Comparison of ENCODE assay signal across 1 cellular context in the genomic region with DNA sequence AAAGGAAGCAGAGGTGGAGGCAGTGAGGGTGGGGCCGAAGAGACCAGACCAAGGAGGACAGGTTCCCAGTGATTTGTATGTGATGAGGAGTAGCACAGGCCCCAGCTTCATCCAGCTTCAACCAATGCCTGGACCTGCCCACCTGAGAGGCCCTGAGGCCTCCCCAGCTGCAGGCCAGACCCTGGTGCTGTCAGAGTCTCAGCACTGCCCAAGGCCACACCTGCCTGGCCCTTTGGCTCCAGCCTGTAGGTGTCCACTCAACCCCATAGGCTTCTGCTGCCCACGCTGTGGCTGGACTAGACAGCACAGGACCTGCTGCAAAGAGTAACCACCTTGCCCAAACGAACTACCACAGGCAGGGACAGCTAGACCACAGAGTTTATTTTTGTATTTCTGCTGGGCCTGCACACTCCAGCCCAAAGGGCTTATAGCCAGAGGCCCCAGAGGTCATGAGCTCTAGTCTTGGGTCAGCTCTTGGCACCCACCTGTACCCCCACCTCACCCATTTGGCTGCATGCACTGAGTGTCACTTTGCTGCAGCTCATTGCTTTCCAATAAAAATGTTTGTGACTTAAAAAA.
TF ChIP-seq lines count a peak whose summit lies in the region.

No MANE protein-coding gene starts in this region.

TF ChIP-seq in GM23338, 12 proteins besides CTCF, POLR2A, EP300 and RAD21 (continued from another document):
- TF ChIP-seq, protein P1, sequence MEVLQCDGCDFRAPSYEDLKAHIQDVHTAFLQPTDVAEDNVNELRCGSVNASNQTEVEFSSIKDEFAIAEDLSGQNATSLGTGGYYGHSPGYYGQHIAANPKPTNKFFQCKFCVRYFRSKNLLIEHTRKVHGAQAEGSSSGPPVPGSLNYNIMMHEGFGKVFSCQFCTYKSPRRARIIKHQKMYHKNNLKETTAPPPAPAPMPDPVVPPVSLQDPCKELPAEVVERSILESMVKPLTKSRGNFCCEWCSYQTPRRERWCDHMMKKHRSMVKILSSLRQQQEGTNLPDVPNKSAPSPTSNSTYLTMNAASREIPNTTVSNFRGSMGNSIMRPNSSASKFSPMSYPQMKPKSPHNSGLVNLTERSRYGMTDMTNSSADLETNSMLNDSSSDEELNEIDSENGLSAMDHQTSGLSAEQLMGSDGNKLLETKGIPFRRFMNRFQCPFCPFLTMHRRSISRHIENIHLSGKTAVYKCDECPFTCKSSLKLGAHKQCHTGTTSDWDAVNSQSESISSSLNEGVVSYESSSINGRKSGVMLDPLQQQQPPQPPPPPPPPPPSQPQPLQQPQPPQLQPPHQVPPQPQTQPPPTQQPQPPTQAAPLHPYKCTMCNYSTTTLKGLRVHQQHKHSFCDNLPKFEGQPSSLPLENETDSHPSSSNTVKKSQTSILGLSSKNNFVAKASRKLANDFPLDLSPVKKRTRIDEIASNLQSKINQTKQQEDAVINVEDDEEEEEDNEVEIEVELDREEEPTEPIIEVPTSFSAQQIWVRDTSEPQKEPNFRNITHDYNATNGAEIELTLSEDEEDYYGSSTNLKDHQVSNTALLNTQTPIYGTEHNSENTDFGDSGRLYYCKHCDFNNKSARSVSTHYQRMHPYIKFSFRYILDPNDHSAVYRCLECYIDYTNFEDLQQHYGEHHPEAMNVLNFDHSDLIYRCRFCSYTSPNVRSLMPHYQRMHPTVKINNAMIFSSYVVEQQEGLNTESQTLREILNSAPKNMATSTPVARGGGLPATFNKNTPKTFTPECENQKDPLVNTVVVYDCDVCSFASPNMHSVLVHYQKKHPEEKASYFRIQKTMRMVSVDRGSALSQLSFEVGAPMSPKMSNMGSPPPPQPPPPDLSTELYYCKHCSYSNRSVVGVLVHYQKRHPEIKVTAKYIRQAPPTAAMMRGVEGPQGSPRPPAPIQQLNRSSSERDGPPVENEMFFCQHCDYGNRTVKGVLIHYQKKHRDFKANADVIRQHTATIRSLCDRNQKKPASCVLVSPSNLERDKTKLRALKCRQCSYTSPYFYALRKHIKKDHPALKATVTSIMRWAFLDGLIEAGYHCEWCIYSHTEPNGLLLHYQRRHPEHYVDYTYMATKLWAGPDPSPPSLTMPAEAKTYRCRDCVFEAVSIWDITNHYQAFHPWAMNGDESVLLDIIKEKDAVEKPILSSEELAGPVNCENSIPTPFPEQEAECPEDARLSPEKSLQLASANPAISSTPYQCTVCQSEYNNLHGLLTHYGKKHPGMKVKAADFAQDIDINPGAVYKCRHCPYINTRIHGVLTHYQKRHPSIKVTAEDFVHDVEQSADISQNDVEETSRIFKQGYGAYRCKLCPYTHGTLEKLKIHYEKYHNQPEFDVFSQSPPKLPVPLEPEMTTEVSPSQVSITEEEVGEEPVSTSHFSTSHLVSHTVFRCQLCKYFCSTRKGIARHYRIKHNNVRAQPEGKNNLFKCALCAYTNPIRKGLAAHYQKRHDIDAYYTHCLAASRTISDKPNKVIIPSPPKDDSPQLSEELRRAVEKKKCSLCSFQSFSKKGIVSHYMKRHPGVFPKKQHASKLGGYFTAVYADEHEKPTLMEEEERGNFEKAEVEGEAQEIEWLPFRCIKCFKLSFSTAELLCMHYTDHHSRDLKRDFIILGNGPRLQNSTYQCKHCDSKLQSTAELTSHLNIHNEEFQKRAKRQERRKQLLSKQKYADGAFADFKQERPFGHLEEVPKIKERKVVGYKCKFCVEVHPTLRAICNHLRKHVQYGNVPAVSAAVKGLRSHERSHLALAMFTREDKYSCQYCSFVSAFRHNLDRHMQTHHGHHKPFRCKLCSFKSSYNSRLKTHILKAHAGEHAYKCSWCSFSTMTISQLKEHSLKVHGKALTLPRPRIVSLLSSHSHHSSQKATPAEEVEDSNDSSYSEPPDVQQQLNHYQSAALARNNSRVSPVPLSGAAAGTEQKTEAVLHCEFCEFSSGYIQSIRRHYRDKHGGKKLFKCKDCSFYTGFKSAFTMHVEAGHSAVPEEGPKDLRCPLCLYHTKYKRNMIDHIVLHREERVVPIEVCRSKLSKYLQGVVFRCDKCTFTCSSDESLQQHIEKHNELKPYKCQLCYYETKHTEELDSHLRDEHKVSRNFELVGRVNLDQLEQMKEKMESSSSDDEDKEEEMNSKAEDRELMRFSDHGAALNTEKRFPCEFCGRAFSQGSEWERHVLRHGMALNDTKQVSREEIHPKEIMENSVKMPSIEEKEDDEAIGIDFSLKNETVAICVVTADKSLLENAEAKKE (CRISPR knock-in tag; IDR thresholded peaks at IDR 0.05) = no peak
- TF ChIP-seq ZNF331 (CRISPR knock-in tag; IDR thresholded peaks at IDR 0.05; ENCODE audit: low read depth) = no peak
- no peak for TF ChIP-seq EZH2 (IDR thresholded peaks at IDR 0.05; ENCODE audit: low read depth, unreplicated experiment)
- no peak for TF ChIP-seq EZH2phosphoT487 (IDR thresholded peaks at IDR 0.05; ENCODE audit: unreplicated experiment)
- TF ChIP-seq, protein P2, sequence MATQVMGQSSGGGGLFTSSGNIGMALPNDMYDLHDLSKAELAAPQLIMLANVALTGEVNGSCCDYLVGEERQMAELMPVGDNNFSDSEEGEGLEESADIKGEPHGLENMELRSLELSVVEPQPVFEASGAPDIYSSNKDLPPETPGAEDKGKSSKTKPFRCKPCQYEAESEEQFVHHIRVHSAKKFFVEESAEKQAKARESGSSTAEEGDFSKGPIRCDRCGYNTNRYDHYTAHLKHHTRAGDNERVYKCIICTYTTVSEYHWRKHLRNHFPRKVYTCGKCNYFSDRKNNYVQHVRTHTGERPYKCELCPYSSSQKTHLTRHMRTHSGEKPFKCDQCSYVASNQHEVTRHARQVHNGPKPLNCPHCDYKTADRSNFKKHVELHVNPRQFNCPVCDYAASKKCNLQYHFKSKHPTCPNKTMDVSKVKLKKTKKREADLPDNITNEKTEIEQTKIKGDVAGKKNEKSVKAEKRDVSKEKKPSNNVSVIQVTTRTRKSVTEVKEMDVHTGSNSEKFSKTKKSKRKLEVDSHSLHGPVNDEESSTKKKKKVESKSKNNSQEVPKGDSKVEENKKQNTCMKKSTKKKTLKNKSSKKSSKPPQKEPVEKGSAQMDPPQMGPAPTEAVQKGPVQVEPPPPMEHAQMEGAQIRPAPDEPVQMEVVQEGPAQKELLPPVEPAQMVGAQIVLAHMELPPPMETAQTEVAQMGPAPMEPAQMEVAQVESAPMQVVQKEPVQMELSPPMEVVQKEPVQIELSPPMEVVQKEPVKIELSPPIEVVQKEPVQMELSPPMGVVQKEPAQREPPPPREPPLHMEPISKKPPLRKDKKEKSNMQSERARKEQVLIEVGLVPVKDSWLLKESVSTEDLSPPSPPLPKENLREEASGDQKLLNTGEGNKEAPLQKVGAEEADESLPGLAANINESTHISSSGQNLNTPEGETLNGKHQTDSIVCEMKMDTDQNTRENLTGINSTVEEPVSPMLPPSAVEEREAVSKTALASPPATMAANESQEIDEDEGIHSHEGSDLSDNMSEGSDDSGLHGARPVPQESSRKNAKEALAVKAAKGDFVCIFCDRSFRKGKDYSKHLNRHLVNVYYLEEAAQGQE (IDR thresholded peaks at IDR 0.05; ENCODE audit: unreplicated experiment) = no peak
- TF ChIP-seq, protein P3, sequence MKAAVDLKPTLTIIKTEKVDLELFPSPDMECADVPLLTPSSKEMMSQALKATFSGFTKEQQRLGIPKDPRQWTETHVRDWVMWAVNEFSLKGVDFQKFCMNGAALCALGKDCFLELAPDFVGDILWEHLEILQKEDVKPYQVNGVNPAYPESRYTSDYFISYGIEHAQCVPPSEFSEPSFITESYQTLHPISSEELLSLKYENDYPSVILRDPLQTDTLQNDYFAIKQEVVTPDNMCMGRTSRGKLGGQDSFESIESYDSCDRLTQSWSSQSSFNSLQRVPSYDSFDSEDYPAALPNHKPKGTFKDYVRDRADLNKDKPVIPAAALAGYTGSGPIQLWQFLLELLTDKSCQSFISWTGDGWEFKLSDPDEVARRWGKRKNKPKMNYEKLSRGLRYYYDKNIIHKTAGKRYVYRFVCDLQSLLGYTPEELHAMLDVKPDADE (IDR thresholded peaks at IDR 0.05) = no peak
- no peak for TF ChIP-seq NANOG (IDR thresholded peaks at IDR 0.05; ENCODE audit: borderline replicate concordance)
